In the genomic region with DNA sequence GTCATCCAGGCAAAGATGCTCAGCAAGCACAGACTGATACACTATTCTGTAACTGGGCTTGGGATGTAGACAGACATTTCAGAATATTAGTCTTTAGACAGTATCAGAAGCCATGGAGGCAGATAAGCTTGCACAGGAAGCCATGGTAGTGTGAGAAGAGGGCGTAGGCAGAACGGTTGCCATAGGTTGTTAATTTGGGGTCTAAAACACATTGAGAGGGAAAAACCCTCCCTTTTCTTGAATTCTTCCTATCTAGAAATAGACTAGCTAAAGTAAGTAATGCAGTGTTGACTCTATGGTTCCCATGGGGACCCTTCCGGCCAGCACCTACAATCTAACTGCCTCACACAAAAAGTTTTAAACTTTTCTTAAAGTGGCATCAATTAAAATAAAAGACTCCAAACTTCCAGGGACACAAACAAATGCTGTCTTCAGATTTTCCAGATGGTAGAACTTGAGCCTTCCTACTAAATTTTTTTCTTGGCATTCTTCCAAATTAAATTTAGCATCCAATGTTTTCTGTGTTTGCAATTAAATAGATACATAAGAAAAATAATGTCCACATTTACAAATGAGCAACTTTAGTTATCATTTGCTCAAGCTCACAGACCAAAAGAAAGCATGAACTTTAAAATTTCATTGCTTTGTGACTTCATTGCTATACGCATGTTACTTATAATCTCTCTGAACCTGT, we compare ENCODE assay signal across 9 cellular contexts. TPM values are rescaled to one million over a fixed set of nuclear protein-coding genes. Genes with fewer than 3 reads are reported as not detected.
DNase-seq lines count a peak whose midpoint lies in the region; ATAC-seq, FAIRE-seq and TF ChIP-seq lines count a peak whose summit lies in the region.
"Had no signal": no experiment of that assay in that cellular context is flagged by ENCODE, and none has a peak within 500 bp of the region (broad histone marks: within the 10 kb centered on the region; RNA-seq: fewer than 3 reads in every experiment).

No MANE protein-coding gene starts in this region.

- ATAC-seq in pancreas (no peak), GM18505 (IDR thresholded peaks at IDR 0.05; ENCODE audit: unreplicated experiment) (no peak)

- peak overlapping the region; percentile 95; the same call in 1 of the 2 replicates for H3K9ac ChIP-seq in MM.1S (ENCODE audit: low read length)

- no peaks in the 10 kb centered on the region for H3K9me2 ChIP-seq in MM.1S (replicated peaks; ENCODE audit: insufficient read depth, low read length)

- intact Hi-C loops in pancreas (cut with DNase I) = no loop called here

- 67 to 82% methylated on average over 4 of the region's 4 CpGs for WGBS in pancreas, 2 donors

- H3F3A ChIP-seq in MM.1S (ENCODE audit: insufficient read depth, low read length) = peaks cover 17% of the 10 kb centered on the region

- DNase-seq in GM12864 (ENCODE audit: low read depth) (no peak), MM.1S (no peak), pancreas (no peak), GOT3 (lab: John Stamatoyannopoulos, UW) (no peak), frontal cortex (ENCODE audit: low spot score in 2 of 2) (no peak), COR-L47 (lab: John Stamatoyannopoulos, UW) (no peak)
- DNase-seq in effector memory CD4-positive, alpha-beta T cell = no peak
- DNase-seq: NCI-H526 treated with DMSO at 0.1 percent for 48 hours had no signal

- no peak for TF ChIP-seq POLR2A in GM18505 (IDR thresholded peaks at IDR 0.05; ENCODE audit: borderline replicate concordance, extremely low read depth, insufficient read depth, insufficient read length)

- no peak for TF ChIP-seq CTCF in GM12864 (IDR thresholded peaks at IDR 0.05; ENCODE audit: low read depth, low read length, missing control alignments)
- no peak for TF ChIP-seq CTCF in MM.1S (IDR thresholded peaks at IDR 0.05; ENCODE audit: low read length)
- no peak for TF ChIP-seq CTCF in pancreas (IDR thresholded peaks at IDR 0.05)

- peak overlapping the region; percentile 90; the same call in 1 of the 2 replicates for H3K4me3 ChIP-seq in GM12864 (ENCODE audit: low read depth, low read length)
- H3K4me3 ChIP-seq in MM.1S (ENCODE audit: low read length) = peak overlapping the region; percentile 94
- H3K4me3 ChIP-seq in effector memory CD4-positive, alpha-beta T cell (ENCODE audit: insufficient read depth, low read depth, low read length, poor library complexity, severe bottlenecking) = no peak overlapping the region
- peak overlapping the region in 3 of 4 donors; percentile 83 to 98 (median 88) for H3K4me3 ChIP-seq in pancreas

- no peaks in the 10 kb centered on the region for H4K20me1 ChIP-seq in MM.1S (ENCODE audit: insufficient read depth, low read length)

- H2AFZ ChIP-seq in MM.1S (ENCODE audit: low read length) = no peak overlapping the region

- H3K27me3 ChIP-seq in MM.1S (replicated peaks; ENCODE audit: insufficient read depth, low read length) (no peaks in the 10 kb centered on the region), pancreas (no peaks in the 10 kb centered on the region)
- H3K27me3 ChIP-seq in effector memory CD4-positive, alpha-beta T cell (replicated peaks; ENCODE audit: control insufficient read depth, insufficient read depth, low read length, poor library complexity, severe bottlenecking) = no peaks in the 10 kb centered on the region

- peaks cover 14% of the 10 kb centered on the region for H3K4me1 ChIP-seq in MM.1S (ENCODE audit: low read length)
- H3K4me1 ChIP-seq in effector memory CD4-positive, alpha-beta T cell (ENCODE audit: control insufficient read depth, insufficient read depth, low read length, poor library complexity, severe bottlenecking) = peaks cover 13% of the 10 kb centered on the region
- H3K4me1 ChIP-seq in pancreas = peaks cover 10 to 22% (median 14%) of the 10 kb centered on the region in 3 donors

- H3K79me2 ChIP-seq in MM.1S (ENCODE audit: low read length) = peaks cover 29% of the 10 kb centered on the region

- no peaks in the 10 kb centered on the region for H3K9me3 ChIP-seq in MM.1S (replicated peaks; ENCODE audit: insufficient read depth, low read length)
- H3K9me3 ChIP-seq in effector memory CD4-positive, alpha-beta T cell (ENCODE audit: control insufficient read depth, low read length) = no peaks in the 10 kb centered on the region
- H3K9me3 ChIP-seq in pancreas = no peaks in the 10 kb centered on the region

- H3K27ac ChIP-seq in MM.1S (ENCODE audit: low read length) (peak overlapping the region; percentile 95; the same call in 1 of the 2 replicates), pancreas (peak overlapping the region in 3 of 4 donors; percentile 92 to 99 (median 96))
- H3K27ac ChIP-seq in effector memory CD4-positive, alpha-beta T cell (ENCODE audit: insufficient read depth, low read length, poor library complexity, severe bottlenecking) = peak overlapping the region; percentile 96

- H3K4me2 ChIP-seq in MM.1S (ENCODE audit: low read depth, low read length) = peak overlapping the region; percentile 90

- H3K36me3 ChIP-seq in MM.1S (replicated peaks; ENCODE audit: insufficient read depth, low read length) (0 out of 2 replicates have a peak, but pooled peaks cover 5% of the 10 kb centered on the region), pancreas (peaks cover 0 to 15% (median 6%) of the 10 kb centered on the region in 3 donors)
- H3K36me3 ChIP-seq in effector memory CD4-positive, alpha-beta T cell (ENCODE audit: control insufficient read depth, insufficient read depth, low read length) = peaks cover 24% of the 10 kb centered on the region

- FAIRE-seq in pancreas (lab: Jason Lieb, UNC) = no peak
- FAIRE-seq in frontal cortex (lab: Jason Lieb, UNC) = no peak

RNA-seq across cellular contexts. Expression of a gene that starts 1.9 kb away (rescaled TPM):
- 10 to 100 TPM; 17.6 to 23.7 (median 20.5) TPM for total RNA-seq in pancreas
- polyA plus RNA-seq in pancreas = 10 to 100 TPM; 21.7 to 34.3 TPM
- 64.8 TPM for total RNA-seq in frontal cortex

RNA-seq across cellular contexts. Expression of a gene that starts 2.1 kb away (rescaled TPM):
- total RNA-seq in pancreas (1 to 10 TPM in 5 of 6 donors, under 1 TPM in 1; 0.88 to 1.9 (median 1.4) TPM), frontal cortex (2.4 TPM)
- polyA plus RNA-seq in pancreas = 1 to 10 TPM; 5.0 to 7.1 TPM

RNA-seq across cellular contexts. Expression of a gene that starts 29.3 kb away (rescaled TPM):
- total RNA-seq in pancreas (1 to 10 TPM; 1.1 to 5.4 (median 2.1) TPM), frontal cortex (9.0 TPM)
- 1 to 10 TPM; 2.7 to 4.5 TPM for polyA plus RNA-seq in pancreas

RNA-seq across cellular contexts. Expression of a gene that starts 31.1 kb away (rescaled TPM):
- total RNA-seq in pancreas (10 to 100 TPM; 10.2 to 18.6 (median 11.9) TPM), frontal cortex (13.0 TPM)
- polyA plus RNA-seq in pancreas = 1 to 10 TPM; 1.2 to 2.5 TPM
